Comparison of ENCODE assay signal across 8 cellular contexts in genomic region chr6:151451950-151452749, GRCh38. TPM values are rescaled to one million over a fixed set of nuclear protein-coding genes. Genes with fewer than 3 reads are reported as not detected.
DNase-seq lines count a peak whose midpoint lies in the region; ATAC-seq and TF ChIP-seq lines count a peak whose summit lies in the region.

A gene with protein sequence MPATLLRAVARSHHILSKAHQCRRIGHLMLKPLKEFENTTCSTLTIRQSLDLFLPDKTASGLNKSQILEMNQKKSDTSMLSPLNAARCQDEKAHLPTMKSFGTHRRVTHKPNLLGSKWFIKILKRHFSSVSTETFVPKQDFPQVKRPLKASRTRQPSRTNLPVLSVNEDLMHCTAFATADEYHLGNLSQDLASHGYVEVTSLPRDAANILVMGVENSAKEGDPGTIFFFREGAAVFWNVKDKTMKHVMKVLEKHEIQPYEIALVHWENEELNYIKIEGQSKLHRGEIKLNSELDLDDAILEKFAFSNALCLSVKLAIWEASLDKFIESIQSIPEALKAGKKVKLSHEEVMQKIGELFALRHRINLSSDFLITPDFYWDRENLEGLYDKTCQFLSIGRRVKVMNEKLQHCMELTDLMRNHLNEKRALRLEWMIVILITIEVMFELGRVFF (minus strand): TSS chr6:151452126. CDS start chr6:151445811, 6,315 bp downstream.

- peak within 1 kb of the TSS; percentile 96 for H2AFZ ChIP-seq in ACC112 (ENCODE audit: low read length, unreplicated experiment)

- H3K4me3 ChIP-seq in ACC112 (ENCODE audit: low read depth, low read length) (peak within 1 kb of the TSS; percentile 99), breast epithelium (peak within 1 kb of the TSS; percentile 72 to 93 (median 77)), iPS-18a (ENCODE audit: low read length) (peak within 1 kb of the TSS; percentile 99), skeletal muscle satellite cell (ENCODE audit: low read length) (peak within 1 kb of the TSS; percentile 91)

- peak; percentile 43 for TF ChIP-seq POLR2A in breast epithelium (IDR thresholded peaks at IDR 0.05)

- DNase-seq in NCI-H2196 treated with DMSO at 0.1 percent for 48 hours (lab: John Stamatoyannopoulos, UW; ENCODE audit: unreplicated experiment) (peak; percentile 100), breast epithelium (ENCODE audit: low spot score in 2 of 2) (peak; percentile 99)

- ATAC-seq in GM18870 (IDR thresholded peaks at IDR 0.05; ENCODE audit: unreplicated experiment) (peak; percentile 93), HG03135 (IDR thresholded peaks at IDR 0.05; ENCODE audit: unreplicated experiment) (peak; percentile 98)

- H3K27ac ChIP-seq in ACC112 (ENCODE audit: low read depth, low read length) (peak within 1 kb of the TSS; percentile 72), VCaP (peak within 1 kb of the TSS; percentile 90), breast epithelium (peak within 1 kb of the TSS; percentile 87 to 94), iPS-18a (ENCODE audit: low read length) (peak within 1 kb of the TSS; percentile 64)

- no peaks in the 10 kb centered on the region for H3K9me3 ChIP-seq in breast epithelium
- H3K9me3 ChIP-seq in iPS-18a (ENCODE audit: control insufficient read depth, low read depth, low read length) = no peaks in the 10 kb centered on the region
- no peaks in the 10 kb centered on the region for H3K9me3 ChIP-seq in skeletal muscle satellite cell (replicated peaks; ENCODE audit: low read length)

- H3K4me2 ChIP-seq in skeletal muscle satellite cell (ENCODE audit: low read length) = peak within 1 kb of the TSS; percentile 90

- H3K9ac ChIP-seq in iPS-18a (ENCODE audit: low read length) (peak within 1 kb of the TSS; percentile 95), skeletal muscle satellite cell (ENCODE audit: low read depth, low read length) (peak within 1 kb of the TSS; percentile 94)

- H3K36me3 ChIP-seq in ACC112 (ENCODE audit: insufficient read depth, low read length) (peaks cover 3% of the 10 kb centered on the region; the same call in 1 of the 2 replicates), breast epithelium (no peaks in the 10 kb centered on the region), iPS-18a (ENCODE audit: control insufficient read depth, low read depth, low read length) (peaks cover 4% of the 10 kb centered on the region), skeletal muscle satellite cell (ENCODE audit: insufficient read depth, low read length) (peaks cover 4% of the 10 kb centered on the region)

- TF ChIP-seq CTCF in VCaP (conservative IDR thresholded peaks at IDR 0.05) (no peak), breast epithelium (IDR thresholded peaks at IDR 0.05) (no peak)

- H3K4me1 ChIP-seq in ACC112 (ENCODE audit: control insufficient read depth, insufficient read depth, low read length, unreplicated experiment) (peaks cover 15% of the 10 kb centered on the region), breast epithelium (peaks cover 3 to 10% of the 10 kb centered on the region in 2 donors), iPS-18a (ENCODE audit: control insufficient read depth, low read depth, low read length) (peaks cover 15% of the 10 kb centered on the region), skeletal muscle satellite cell (ENCODE audit: control insufficient read depth, insufficient read depth, low read length) (peaks cover 11% of the 10 kb centered on the region)

- peaks cover 64% of the 10 kb centered on the region for H3K79me2 ChIP-seq in ACC112 (ENCODE audit: control insufficient read depth, insufficient read depth, low read length, unreplicated experiment)

- H3K27me3 ChIP-seq in ACC112 (ENCODE audit: insufficient read depth, low read length) (no peaks in the 10 kb centered on the region), breast epithelium (no peaks in the 10 kb centered on the region), iPS-18a (ENCODE audit: control insufficient read depth, insufficient read depth, low read length) (no peaks in the 10 kb centered on the region), skeletal muscle satellite cell (ENCODE audit: control insufficient read depth, insufficient read depth, low read length) (no peaks in the 10 kb centered on the region)

- intact Hi-C loops in breast epithelium (cut with DNase I; ENCODE audit: low total_unique reads) = no loop called here

RNA-seq across cellular contexts. Expression of the gene that starts here (rescaled TPM):
- total RNA-seq in breast epithelium = 10 to 100 TPM; 25.3 to 34.1 (median 32.1) TPM
- total RNA-seq in skeletal muscle satellite cell (2012; rRNA removed) = 31.0 and 42.1 TPM in 2 replicates

Comparison
In these comparisons a context has a peak if more than half of its experiments do, and no peak if none do; other contexts are left out.
1. Peak in every context shown above with its lines: DNase-seq, ATAC-seq, H3K4me3 ChIP-seq and H3K27ac ChIP-seq.